8 cellular contexts compared by ENCODE assay signal in the genomic region with DNA sequence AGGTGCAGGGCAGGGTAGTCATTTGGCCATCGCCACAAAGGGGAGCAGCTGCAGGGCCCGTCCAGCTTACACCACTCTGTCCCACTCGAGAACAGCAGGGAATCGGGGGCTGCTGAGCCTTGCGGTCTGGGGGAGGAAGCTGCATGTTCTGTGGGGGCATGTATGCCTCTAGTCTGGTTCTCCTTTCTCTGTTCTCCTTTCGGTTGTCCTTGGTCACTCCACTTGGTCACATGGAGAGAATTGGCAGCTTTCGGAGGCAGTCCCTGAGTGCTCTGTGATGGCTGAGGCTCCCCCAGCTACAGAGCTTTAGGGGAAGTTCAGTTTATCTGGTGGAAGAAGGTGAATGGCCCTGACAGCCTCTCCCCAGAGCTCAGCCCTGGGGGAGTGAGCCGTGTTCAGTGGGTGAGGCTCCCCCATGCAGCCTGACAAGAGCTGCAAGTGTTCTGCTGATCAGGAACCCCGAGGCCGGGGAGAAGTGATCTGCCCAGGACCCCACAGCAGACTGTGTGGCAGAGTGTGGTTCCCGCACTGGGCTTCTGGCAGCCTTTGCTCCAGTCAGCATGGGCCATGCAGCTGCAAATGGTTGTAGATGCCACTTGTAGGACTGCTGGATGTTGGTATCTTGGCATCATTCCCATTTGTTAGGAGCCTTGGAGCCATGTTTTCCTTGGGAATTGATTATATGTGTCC. TPM values are rescaled to one million over a fixed set of nuclear protein-coding genes. Genes with fewer than 3 reads are reported as not detected.
DNase-seq lines count a peak whose midpoint lies in the region; ATAC-seq and TF ChIP-seq lines count a peak whose summit lies in the region.

No MANE protein-coding gene starts in this region.

- no peaks in the 10 kb centered on the region for H3K9me2 ChIP-seq in SK-N-SH

- H3K27me3 Mint-ChIP-seq in IgD-negative memory B cell: no peaks in the 10 kb centered on the region
- H3K27me3 Mint-ChIP-seq in naive thymus-derived CD8-positive, alpha-beta T cell: no peaks in the 10 kb centered on the region

- H3K4me3 Mint-ChIP-seq in IgD-negative memory B cell: peak overlapping the region; percentile 80 to 94 (median 89)
- peak overlapping the region; percentile 79 to 96 (median 89) for H3K4me3 Mint-ChIP-seq in naive thymus-derived CD8-positive, alpha-beta T cell

- no peak overlapping the region for H2AFZ ChIP-seq in SK-N-SH (ENCODE audit: low read depth)

- TF ChIP-seq EP300 in SK-N-SH (IDR thresholded peaks at IDR 0.05; ENCODE audit: borderline replicate concordance in 1 of 2, low read depth in 1 of 2, low read length in 1 of 2): no peak

- H3K79me2 ChIP-seq in SK-N-SH (ENCODE audit: insufficient read depth): no peaks in the 10 kb centered on the region

- H3K27me3 ChIP-seq in adipocyte (replicated peaks; ENCODE audit: control insufficient read depth, insufficient read depth, low read length) (peaks cover 53% of the 10 kb centered on the region), SK-N-SH (ENCODE audit: insufficient read depth) (no peaks in the 10 kb centered on the region), WERI-Rb-1 (ENCODE audit: insufficient read depth, low read depth, severe bottlenecking) (no peaks in the 10 kb centered on the region)

- H3K4me1 ChIP-seq in adipocyte (ENCODE audit: control insufficient read depth, insufficient read depth, low read length) (peaks cover 5% of the 10 kb centered on the region), SK-N-SH (ENCODE audit: control insufficient read depth in 1 of 2, insufficient read depth in 2 of 2, low read depth in 1 of 2, low read length in 1 of 2) (peaks cover 0 to 7% of the 10 kb centered on the region in 2 experiments; a peak in 1 of 4 replicates)

- 81% methylated on average over 6 of the region's 11 CpGs for WGBS in SK-N-SH (ENCODE audit: low lambda C conversion rate)

- H3K4me3 ChIP-seq in adipocyte (ENCODE audit: low read length) (peak overlapping the region; percentile 68), SK-N-SH (ENCODE audit: low read depth in 2 of 2, low read length in 1 of 2) (no peak overlapping the region), WERI-Rb-1 (ENCODE audit: low read depth, low read length) (no peak overlapping the region)

- CTCF ChIA-PET in SK-N-SH (lab: Yijun Ruan, JAX): interaction anchor here (0.9 to 2.2 kb wide), 7 partner anchors 10 to 206 kb away, joined by 3 to 9 read pairs (median 5); partner anchors contain the start of gene SLC7A6

- H3K36me3 ChIP-seq in adipocyte (ENCODE audit: control insufficient read depth, insufficient read depth, low read length, severe bottlenecking) (no peaks in the 10 kb centered on the region), SK-N-SH (replicated peaks in 1 of 2; ENCODE audit: control insufficient read depth in 1 of 2, insufficient read depth in 2 of 2, low read length in 1 of 2) (no peaks in the 10 kb centered on the region), WERI-Rb-1 (no peaks in the 10 kb centered on the region)

- H4K20me1 ChIP-seq in SK-N-SH (ENCODE audit: insufficient read depth): no peaks in the 10 kb centered on the region

- no peaks in the 10 kb centered on the region for H3F3A ChIP-seq in SK-N-SH (replicated peaks; ENCODE audit: insufficient read depth)

- no peaks in the 10 kb centered on the region for H3K9me3 Mint-ChIP-seq in IgD-negative memory B cell
- no peaks in the 10 kb centered on the region for H3K9me3 Mint-ChIP-seq in naive thymus-derived CD8-positive, alpha-beta T cell

- no peaks in the 10 kb centered on the region for H3K36me3 Mint-ChIP-seq in IgD-negative memory B cell
- no peaks in the 10 kb centered on the region for H3K36me3 Mint-ChIP-seq in naive thymus-derived CD8-positive, alpha-beta T cell

- in situ Hi-C loops in GM13977 (cut with MboI; ENCODE audit: low pct_unique_long_range_greater_than_20kb, low sequenced_read_pairs, unreplicated experiment): no loop called here

- no peak overlapping the region for H3K4me2 ChIP-seq in SK-N-SH

- no peaks in the 10 kb centered on the region for H3K9me3 ChIP-seq in adipocyte (ENCODE audit: control insufficient read depth, low read length)
- no peaks in the 10 kb centered on the region for H3K9me3 ChIP-seq in SK-N-SH
- peaks cover 2% of the 10 kb centered on the region for H3K9me3 ChIP-seq in WERI-Rb-1 (ENCODE audit: severe bottlenecking)

- H3K9ac ChIP-seq in adipocyte (ENCODE audit: low read length) (no peak overlapping the region), SK-N-SH (no peak overlapping the region)

- peaks cover 27 to 51% (median 49%) of the 10 kb centered on the region in 3 donors for H3K4me1 Mint-ChIP-seq in IgD-negative memory B cell
- H3K4me1 Mint-ChIP-seq in naive thymus-derived CD8-positive, alpha-beta T cell: peaks cover 18 to 62% (median 51%) of the 10 kb centered on the region in 4 donors

- H3K27ac ChIP-seq in SK-N-SH (ENCODE audit: low read depth in 2 of 2, low read length in 1 of 2) (no peak overlapping the region), WERI-Rb-1 (no peak overlapping the region)

- H3K27ac Mint-ChIP-seq in IgD-negative memory B cell: peak overlapping the region; percentile 88 to 95 (median 90)
- H3K27ac Mint-ChIP-seq in naive thymus-derived CD8-positive, alpha-beta T cell: peak overlapping the region; percentile 74 to 97 (median 89)

- ATAC-seq in GM21423 (IDR thresholded peaks at IDR 0.05; ENCODE audit: unreplicated experiment): peak; percentile 90
- ATAC-seq in naive thymus-derived CD8-positive, alpha-beta T cell: peak; percentile 65 to 83

- peak; percentile 75 for DNase-seq in GM13977 (ENCODE audit: low spot score)
- DNase-seq in adipocyte (ENCODE audit: low read depth): no peak
- DNase-seq in naive thymus-derived CD8-positive, alpha-beta T cell: peak in 5 of 10 donors; percentile 19 to 39 (median 25)
- no peak for DNase-seq in SK-N-SH
- no peak for DNase-seq in posterior cingulate gyrus
- no peak for DNase-seq in WERI-Rb-1

- intact Hi-C loops in posterior cingulate gyrus (cut with DNase I): no loop called here

- POLR2A ChIA-PET in naive thymus-derived CD8-positive, alpha-beta T cell (lab: Charles Lee): interaction anchor here (0.8 to 2.5 kb wide), 8 partner anchors 12 to 257 kb away, joined by 3 to 21 read pairs (median 3); partner anchors contain the start of gene SMPD3
- POLR2A ChIA-PET in SK-N-SH (lab: Yijun Ruan, JAX): no interaction called here

- TF ChIP-seq CTCF in GM13977 (IDR thresholded peaks at IDR 0.05; ENCODE audit: extremely low read depth, insufficient read depth, missing control alignments): no peak
- no peak for TF ChIP-seq CTCF in SK-N-SH (IDR thresholded peaks at IDR 0.05)
- no peak for TF ChIP-seq CTCF in WERI-Rb-1 (IDR thresholded peaks at IDR 0.05; ENCODE audit: low read depth, low read length)

- no peak for TF ChIP-seq RAD21 in SK-N-SH (IDR thresholded peaks at IDR 0.05; ENCODE audit: low read length)

TF ChIP-seq in SK-N-SH, 30 proteins besides CTCF, POLR2A, EP300 and RAD21:
- TF ChIP-seq GATA2 (CRISPR knock-in tag; IDR thresholded peaks at IDR 0.05): no peak
- TF ChIP-seq NFIC (IDR thresholded peaks at IDR 0.05; ENCODE audit: borderline replicate concordance): no peak
- no peak for TF ChIP-seq FOXJ3 (CRISPR knock-in tag; IDR thresholded peaks at IDR 0.05)
- TF ChIP-seq RXRA (IDR thresholded peaks at IDR 0.05; ENCODE audit: borderline replicate concordance, low read depth): no peak
- TF ChIP-seq USF1 (IDR thresholded peaks at IDR 0.05; ENCODE audit: borderline replicate concordance, low read depth): no peak

RNA-seq across cellular contexts. Expression of gene SMPD3, which starts 22.3 kb away (rescaled TPM):
- polyA plus RNA-seq in IgD-negative memory B cell (9.7 TPM), SK-N-SH (2012; rRNA removed) (0.19 and 0.38 TPM in 2 replicates)
- total RNA-seq in naive thymus-derived CD8-positive, alpha-beta T cell: under 1 TPM; 0.27 to 0.88 TPM
- polyA plus RNA-seq in naive thymus-derived CD8-positive, alpha-beta T cell: 1 to 10 TPM in 1 of 3 donors, under 1 TPM in 2; 0.80 to 3.5 (median 0.94) TPM
- 0.19 and 0.42 TPM in 2 replicates for polyA plus RNA-seq in SK-N-SH (2012; cell fraction: cytosol; rRNA removed)
- 0.26 and 0.39 TPM in 2 replicates for polyA plus RNA-seq in SK-N-SH (2012; cell fraction: nucleus; rRNA removed)
